Comparison of ENCODE assay signal across 21 cellular contexts in the genomic region with DNA sequence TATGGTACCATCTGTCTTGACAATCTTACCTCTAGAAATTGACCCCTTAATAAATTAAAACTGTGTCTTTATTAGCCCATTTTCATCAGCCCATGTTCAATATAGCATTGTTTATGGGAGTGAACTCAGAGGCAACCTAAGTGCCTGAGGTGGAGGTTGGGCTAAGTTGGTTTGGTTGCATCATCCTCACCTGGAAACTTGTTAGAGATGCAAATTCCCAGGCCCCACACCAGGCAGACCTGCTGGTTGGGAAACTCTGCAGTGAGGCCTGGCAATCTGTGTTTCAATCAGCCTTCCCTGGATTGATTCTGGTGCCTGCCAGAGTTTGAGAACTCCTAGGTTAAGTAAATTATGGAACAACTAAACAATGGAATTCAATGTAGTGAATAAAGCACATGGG. TPM values are rescaled to one million over a fixed set of nuclear protein-coding genes. Genes with fewer than 3 reads are reported as not detected.
"Had no signal": no experiment of that assay in that cellular context is flagged by ENCODE, and none has a peak within 500 bp of the region (broad histone marks: within the 10 kb centered on the region; RNA-seq: fewer than 3 reads in every experiment).

No MANE protein-coding gene starts in this region.

- H3K4me1 Mint-ChIP-seq: activated CD4-positive, alpha-beta T cell treated with anti-CD3 and anti-CD28 coated beads for 36 hours; activated naive CD8-positive, alpha-beta T cell treated with anti-CD3 and anti-CD28 coated beads, Interleukin-2, amount 10 ng/mL, durations not matched to agents 7 days and 5 days; T-helper 17 cell had no signal

- H3K4me1 ChIP-seq: parathyroid adenoma had no signal

- H3K27me3 ChIP-seq: stomach had no signal

- H3K4me3 Mint-ChIP-seq: activated CD4-positive, alpha-beta T cell treated with anti-CD3 and anti-CD28 coated beads for 36 hours; activated naive CD8-positive, alpha-beta T cell treated with anti-CD3 and anti-CD28 coated beads, Interleukin-2, amount 10 ng/mL, durations not matched to agents 7 days and 5 days; stimulated activated effector memory CD8-positive, alpha-beta T cell treated with anti-CD3 and anti-CD28 coated beads, Interleukin-12 subunit alpha, Interleukin-12 subunit beta, amount 100 ng/mL, for 72 hours; T-helper 17 cell had no signal

- H3K36me3 ChIP-seq: stomach had no signal

- H3K36me3 Mint-ChIP-seq: activated naive CD8-positive, alpha-beta T cell treated with anti-CD3 and anti-CD28 coated beads, Interleukin-2, amount 10 ng/mL, durations not matched to agents 7 days and 5 days; stimulated activated effector memory CD8-positive, alpha-beta T cell treated with anti-CD3 and anti-CD28 coated beads, Interleukin-12 subunit alpha, Interleukin-12 subunit beta, amount 100 ng/mL, for 72 hours had no signal

- H3K27ac Mint-ChIP-seq: activated CD4-positive, alpha-beta T cell treated with anti-CD3 and anti-CD28 coated beads for 36 hours; activated naive CD8-positive, alpha-beta T cell treated with anti-CD3 and anti-CD28 coated beads, Interleukin-2, amount 10 ng/mL, durations not matched to agents 7 days and 5 days; stimulated activated effector memory CD8-positive, alpha-beta T cell treated with anti-CD3 and anti-CD28 coated beads, Interleukin-12 subunit alpha, Interleukin-12 subunit beta, amount 100 ng/mL, for 72 hours; T-helper 17 cell had no signal

- H3K4me3 ChIP-seq: lung, stomach had no signal

- H3K27ac ChIP-seq: parathyroid adenoma, stomach had no signal

- DNase-seq: activated CD4-positive, alpha-beta T cell treated with anti-CD3 and anti-CD28 coated beads for 36 hours; activated CD4-positive, alpha-beta T cell treated with anti-CD3 and anti-CD28 coated beads, Interleukin-2, amount 50 U/mL, for 48 hours; activated naive CD4-positive, alpha-beta T cell treated with Interleukin-2 at 50 U/mL for 16 hours; activated naive CD8-positive, alpha-beta T cell treated with anti-CD3 and anti-CD28 coated beads, Interleukin-2, amount 10 ng/mL, durations not matched to agents 7 days and 5 days; amygdala; hypothalamus; midbrain; stimulated activated CD4-positive, alpha-beta T cell treated with anti-CD3 and anti-CD28 coated beads, Interleukin-4, amount 100 ng/mL, for 24 hours; stomach; T-helper 17 cell; trophoblast cell had no signal

- ATAC-seq: activated CD4-positive, alpha-beta T cell treated with anti-CD3 and anti-CD28 coated beads for 36 hours; left lobe of liver; stimulated activated effector memory CD8-positive, alpha-beta T cell treated with anti-CD3 and anti-CD28 coated beads, Interleukin-12 subunit alpha, Interleukin-12 subunit beta, amount 100 ng/mL, for 72 hours; T-helper 17 cell had no signal

- H3K9ac ChIP-seq: parathyroid adenoma had no signal

RNA-seq across cellular contexts. Expression of gene FAM170B, which starts 9.4 kb away (rescaled TPM):
- total RNA-seq: activated CD4-positive, alpha-beta T cell treated with anti-CD3 and anti-CD28 coated beads for 36 hours; activated naive CD8-positive, alpha-beta T cell treated with anti-CD3 and anti-CD28 coated beads, Interleukin-2, amount 10 ng/mL, durations not matched to agents 7 days and 5 days; cardiac septum; dermis microvascular lymphatic vessel endothelial cell; epithelial cell of proximal tubule; frontal cortex; left lobe of liver; sciatic nerve; stomach; T-helper 17 cell; temporal lobe had no signal

RNA-seq across cellular contexts. Expression of gene VSTM4, which starts 27.9 kb away (rescaled TPM):
- total RNA-seq: activated naive CD8-positive, alpha-beta T cell treated with anti-CD3 and anti-CD28 coated beads, Interleukin-2, amount 10 ng/mL, durations not matched to agents 7 days and 5 days; T-helper 17 cell had no signal

RNA-seq across cellular contexts. Expression of gene TMEM273, which starts 44.9 kb away (rescaled TPM):
- total RNA-seq: epithelial cell of proximal tubule had no signal
